In genomic region chrX:138921031-138921430, GRCh38 we compare ENCODE assay signal across 9 cellular contexts.
"Had no signal": no experiment of that assay in that cellular context is flagged by ENCODE, and none has a peak within 500 bp of the region (broad histone marks: within the 10 kb centered on the region; RNA-seq: fewer than 3 reads in every experiment).

No MANE protein-coding gene starts in this region.

- FAIRE-seq: H1, H54, HepG2 had no signal

- H3K9me3 Mint-ChIP-seq: GM23338 had no signal

- H3K27me3 Mint-ChIP-seq: IgD-negative memory B cell had no signal

- ATAC-seq: GM23338, HepG2 had no signal

- H3K27ac Mint-ChIP-seq: GM23338, H9, IgD-negative memory B cell had no signal

- H3K4me3 Mint-ChIP-seq: GM23338, H9, IgD-negative memory B cell had no signal

- H3K36me3 Mint-ChIP-seq: IgD-negative memory B cell had no signal

- H3K27ac ChIP-seq: HL-60 had no signal

- DNase-seq: H9, HCEC 1CT, KBM-7 had no signal

- H3K4me1 Mint-ChIP-seq: GM23338, IgD-negative memory B cell had no signal

- H3K4me2 ChIP-seq: GM23338 had no signal

- H3K4me3 ChIP-seq: GM23338 had no signal

- H2AFZ ChIP-seq: GM23338 had no signal
